Comparison of ENCODE assay signal across 13 cellular contexts in genomic region chr1:89637496-89637895, GRCh38. TPM values are rescaled to one million over a fixed set of nuclear protein-coding genes. Genes with fewer than 3 reads are reported as not detected.
A peak's percentile ranks its signal among the peaks of the same experiment; 100 is the strongest.
DNase-seq lines count a peak whose midpoint lies in the region; ATAC-seq and TF ChIP-seq lines count a peak whose summit lies in the region.
"Had no signal": no experiment of that assay in that cellular context is flagged by ENCODE, and none has a peak within 500 bp of the region (broad histone marks: within the 10 kb centered on the region; RNA-seq: fewer than 3 reads in every experiment).

No MANE protein-coding gene starts in this region.

- peaks cover 58% of the 10 kb centered on the region for H3K36me3 Mint-ChIP-seq in stimulated activated naive CD8-positive, alpha-beta T cell treated with anti-CD3 and anti-CD28 coated beads, Interleukin-15, Interleukin-2, amounts not matched to agents 100 ng/mL and 50 ng/mL, for 24 hours (ENCODE audit: low read depth)
- H3K36me3 Mint-ChIP-seq in T-cell: peaks cover 15% of the 10 kb centered on the region
- peaks cover 29% of the 10 kb centered on the region for H3K36me3 Mint-ChIP-seq in dendritic cell treated with granulocyte-macrophage colony-stimulating factor and Interleukin-4, amounts not matched to agents 40 ng/mL and 50 ng/mL, for 4 days (ENCODE audit: low read depth)

- no peak overlapping the region for H3K4me3 ChIP-seq in hepatocyte
- H3K4me3 ChIP-seq in upper lobe of left lung: no peak overlapping the region
- H3K4me3 ChIP-seq: ascending aorta, spleen had no signal

- POLR2A ChIA-PET in T-cell (lab: Charles Lee): interaction anchor here (0.5 to 1.6 kb wide), 10 partner anchors 10 to 126 kb away, joined by 3 to 6 read pairs (median 3); no protein-coding TSS in a partner anchor

- no peaks in the 10 kb centered on the region for H3K79me2 ChIP-seq in hepatocyte

- H3K9me2 ChIP-seq in hepatocyte (replicated peaks; ENCODE audit: insufficient read depth): peaks cover 4% of the 10 kb centered on the region

- H3K4me3 Mint-ChIP-seq in stimulated activated naive CD8-positive, alpha-beta T cell treated with anti-CD3 and anti-CD28 coated beads, Interleukin-15, Interleukin-2, amounts not matched to agents 100 ng/mL and 50 ng/mL, for 24 hours: peak overlapping the region; percentile 56
- H3K4me3 Mint-ChIP-seq in T-cell: peak overlapping the region; percentile 35 to 96 (median 37)
- H3K4me3 Mint-ChIP-seq in dendritic cell treated with granulocyte-macrophage colony-stimulating factor and Interleukin-4, amounts not matched to agents 40 ng/mL and 50 ng/mL, for 4 days: no peak overlapping the region

- no peaks in the 10 kb centered on the region for H3K36me3 ChIP-seq in hepatocyte (replicated peaks; ENCODE audit: insufficient read depth, low read depth)
- H3K36me3 ChIP-seq in upper lobe of left lung: no peaks in the 10 kb centered on the region
- H3K36me3 ChIP-seq: ascending aorta, BE2C, spleen had no signal

- no peak for TF ChIP-seq EP300 in upper lobe of left lung (IDR thresholded peaks at IDR 0.05)

- no peak overlapping the region for H3K27ac ChIP-seq in hepatocyte
- H3K27ac ChIP-seq in upper lobe of left lung: no peak overlapping the region
- H3K27ac ChIP-seq: ascending aorta, spleen had no signal

- no peak for TF ChIP-seq POLR2A in upper lobe of left lung (IDR thresholded peaks at IDR 0.05)

- peaks cover 12% of the 10 kb centered on the region for H3K27me3 ChIP-seq in hepatocyte
- H3K27me3 ChIP-seq in upper lobe of left lung: no peaks in the 10 kb centered on the region
- H3K27me3 ChIP-seq: ascending aorta, BE2C, spleen had no signal

- no peak for TF ChIP-seq CTCF in hepatocyte (IDR thresholded peaks at IDR 0.05; ENCODE audit: poor library complexity)
- no peak for TF ChIP-seq CTCF in upper lobe of left lung (IDR thresholded peaks at IDR 0.05)

- no peaks in the 10 kb centered on the region for H4K20me1 ChIP-seq in hepatocyte (ENCODE audit: insufficient read depth, poor library complexity, severe bottlenecking)

- no peak overlapping the region for H3K4me2 ChIP-seq in hepatocyte

- no peak for ATAC-seq in stimulated activated naive CD8-positive, alpha-beta T cell treated with anti-CD3 and anti-CD28 coated beads, Interleukin-15, Interleukin-2, amounts not matched to agents 100 U/mL and 50 U/mL, for 24 hours
- ATAC-seq in T-cell (replicated peaks in 1 of 4): no peak
- ATAC-seq in HG03025 (IDR thresholded peaks at IDR 0.05; ENCODE audit: low FRiP score, unreplicated experiment): no peak
- ATAC-seq in upper lobe of left lung (ENCODE audit: low FRiP score in 2 of 2): no peak

- H3K9me3 ChIP-seq in hepatocyte (ENCODE audit: low read depth): no peaks in the 10 kb centered on the region
- H3K9me3 ChIP-seq in upper lobe of left lung: no peaks in the 10 kb centered on the region
- H3K9me3 ChIP-seq: ascending aorta, BE2C, spleen had no signal

- CTCF ChIA-PET in T-cell (lab: Charles Lee): interaction anchor here (0.9 to 1.6 kb wide), 8 partner anchors 9 to 250 kb away, joined by 3 to 5 read pairs (median 3); no protein-coding TSS in a partner anchor

- H3K4me1 ChIP-seq in hepatocyte (ENCODE audit: insufficient read depth): no peaks in the 10 kb centered on the region
- H3K4me1 ChIP-seq in upper lobe of left lung: peaks cover 5 to 29% (median 19%) of the 10 kb centered on the region in 4 donors
- H3K4me1 ChIP-seq: ascending aorta had no signal

- peaks cover 71% of the 10 kb centered on the region for H3K4me1 Mint-ChIP-seq in stimulated activated naive CD8-positive, alpha-beta T cell treated with anti-CD3 and anti-CD28 coated beads, Interleukin-15, Interleukin-2, amounts not matched to agents 100 ng/mL and 50 ng/mL, for 24 hours (ENCODE audit: low read depth)
- H3K4me1 Mint-ChIP-seq in T-cell: peaks cover 72 to 80% (median 74%) of the 10 kb centered on the region in 3 donors
- H3K4me1 Mint-ChIP-seq in dendritic cell treated with granulocyte-macrophage colony-stimulating factor and Interleukin-4, amounts not matched to agents 40 ng/mL and 50 ng/mL, for 4 days (ENCODE audit: low read depth): peaks cover 57% of the 10 kb centered on the region

- H3K27me3 Mint-ChIP-seq in stimulated activated naive CD8-positive, alpha-beta T cell treated with anti-CD3 and anti-CD28 coated beads, Interleukin-15, Interleukin-2, amounts not matched to agents 100 ng/mL and 50 ng/mL, for 24 hours: no peaks in the 10 kb centered on the region
- H3K27me3 Mint-ChIP-seq in T-cell: no peaks in the 10 kb centered on the region
- H3K27me3 Mint-ChIP-seq in dendritic cell treated with granulocyte-macrophage colony-stimulating factor and Interleukin-4, amounts not matched to agents 40 ng/mL and 50 ng/mL, for 4 days: no peaks in the 10 kb centered on the region

- H2AFZ ChIP-seq in hepatocyte: no peak overlapping the region

- no peak for DNase-seq in stimulated activated naive CD8-positive, alpha-beta T cell treated with anti-CD3 and anti-CD28 coated beads, Interleukin-15, Interleukin-2, amounts not matched to agents 100 U/mL and 50 U/mL, for 24 hours
- DNase-seq in T-cell (no peak), superior temporal gyrus (ENCODE audit: extremely low spot score) (peak; percentile 11), hepatocyte (ENCODE audit: low spot score) (no peak), upper lobe of left lung (no peak)
- DNase-seq: BE2C, midbrain, NCI-H1436 treated with DMSO at 0.1 percent for 48 hours, spleen had no signal

- intact Hi-C loops in dendritic cell treated with granulocyte-macrophage colony-stimulating factor and Interleukin-4, amounts not matched to agents 40 ng/mL and 50 ng/mL, for 4 days (cut with micrococcal nuclease): loop anchor here (5.0 to 10.0 kb wide), 2 partner anchors 35 to 347 kb away; no protein-coding TSS in a partner anchor

- H3K27ac Mint-ChIP-seq in stimulated activated naive CD8-positive, alpha-beta T cell treated with anti-CD3 and anti-CD28 coated beads, Interleukin-15, Interleukin-2, amounts not matched to agents 100 ng/mL and 50 ng/mL, for 24 hours: peak overlapping the region; percentile 93
- peak overlapping the region; percentile 40 to 47 for H3K27ac Mint-ChIP-seq in T-cell
- peak overlapping the region; percentile 33 for H3K27ac Mint-ChIP-seq in dendritic cell treated with granulocyte-macrophage colony-stimulating factor and Interleukin-4, amounts not matched to agents 40 ng/mL and 50 ng/mL, for 4 days

- H3K9me3 Mint-ChIP-seq in stimulated activated naive CD8-positive, alpha-beta T cell treated with anti-CD3 and anti-CD28 coated beads, Interleukin-15, Interleukin-2, amounts not matched to agents 100 ng/mL and 50 ng/mL, for 24 hours: no peaks in the 10 kb centered on the region
- no peaks in the 10 kb centered on the region for H3K9me3 Mint-ChIP-seq in T-cell
- H3K9me3 Mint-ChIP-seq in dendritic cell treated with granulocyte-macrophage colony-stimulating factor and Interleukin-4, amounts not matched to agents 40 ng/mL and 50 ng/mL, for 4 days: no peaks in the 10 kb centered on the region

RNA-seq across cellular contexts. Expression of gene LRRC8C, which starts 4.6 kb away (rescaled TPM):
- total RNA-seq in T-cell (10 to 100 TPM; 33.4 to 48.4 (median 41.9) TPM), hepatocyte (1.0 and 1.5 TPM in 2 replicates), upper lobe of left lung (10 to 100 TPM in 5 of 6 donors, 1 to 10 TPM in 1; 5.2 to 12.5 (median 11.6) TPM)
- polyA plus RNA-seq in hepatocyte: 0.70 and 1.1 TPM in 2 replicates

Comparison
In these comparisons a context has a peak if more than half of its experiments do, and no peak if none do; other contexts are left out.
1. H3K27ac Mint-ChIP-seq: peak in every context shown above with its lines; median percentile 93 in stimulated activated naive CD8-positive, alpha-beta T cell treated with anti-CD3 and anti-CD28 coated beads, Interleukin-15, Interleukin-2, amounts not matched to agents 100 ng/mL and 50 ng/mL, for 24 hours; 44 in T-cell; 33 in dendritic cell treated with granulocyte-macrophage colony-stimulating factor and Interleukin-4, amounts not matched to agents 40 ng/mL and 50 ng/mL, for 4 days.